ENCODE assay signal across 13 cellular contexts in the genomic region with DNA sequence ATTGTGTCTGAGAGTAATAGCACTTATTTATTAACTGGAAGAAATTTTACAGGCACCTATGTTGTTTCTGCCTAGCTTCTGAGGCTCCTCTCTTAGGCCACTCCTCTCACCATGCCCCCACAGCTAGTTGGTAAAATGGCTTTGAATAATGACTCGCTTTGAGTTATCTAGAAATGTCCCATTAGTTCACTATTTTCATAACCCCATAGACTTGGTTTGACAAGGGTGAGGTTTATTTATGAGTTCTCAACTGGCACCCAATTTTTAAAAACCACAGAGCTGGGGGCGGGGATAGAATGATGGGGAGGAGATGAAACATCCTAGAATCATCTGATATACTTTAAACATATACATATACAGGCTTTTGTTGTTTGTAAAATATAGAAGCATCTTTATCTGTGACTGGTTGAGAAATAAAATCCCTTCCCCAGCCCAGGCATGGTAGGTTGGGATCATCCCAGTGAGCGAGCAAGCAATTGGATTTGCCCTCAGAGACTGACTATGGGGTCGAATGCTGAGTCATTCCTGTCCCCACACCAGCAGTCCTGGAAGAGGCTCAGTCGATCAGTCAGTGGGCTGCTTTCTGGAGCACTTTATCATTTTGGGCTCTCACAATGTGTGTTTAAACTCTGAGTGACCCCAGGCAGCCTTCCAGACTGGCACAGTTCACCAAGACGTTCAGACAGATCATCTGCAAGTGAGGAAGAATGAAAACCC.
DNase-seq lines count a peak whose midpoint lies in the region; ATAC-seq and TF ChIP-seq lines count a peak whose summit lies in the region.
"Had no signal": no experiment of that assay in that cellular context is flagged by ENCODE, and none has a peak within 500 bp of the region (broad histone marks: within the 10 kb centered on the region; RNA-seq: fewer than 3 reads in every experiment).

No MANE protein-coding gene starts in this region.

- peak; percentile 81 for ATAC-seq in activated CD4-positive, alpha-beta T cell treated with anti-CD3 and anti-CD28 coated beads for 36 hours
- ATAC-seq in left lung = no peak
- ATAC-seq: T-cell had no signal

- peak overlapping the region; percentile 17 for H3K27ac Mint-ChIP-seq in activated CD4-positive, alpha-beta T cell treated with anti-CD3 and anti-CD28 coated beads for 36 hours
- H3K27ac Mint-ChIP-seq: neural progenitor cell; stimulated activated naive B cell treated with anti-CD40 and anti-IgM and Interleukin-4, amounts not matched to agents 10 μg/mL and 1 μg/mL and 100 μg/mL, for 72 hours; T-cell had no signal

- peak; percentile 58 for DNase-seq in activated CD4-positive, alpha-beta T cell treated with anti-CD3 and anti-CD28 coated beads for 36 hours
- no peak for DNase-seq in activated CD4-positive, alpha-beta T cell treated with anti-CD3 and anti-CD28 coated beads for 1 hour
- DNase-seq in RPMI7951 (ENCODE audit: low read depth) (peak; percentile 90), glomerular visceral epithelial cell (ENCODE audit: extremely low spot score) (peak; percentile 48), dedifferentiated amniotic fluid mesenchymal stem cell (ENCODE audit: extremely low spot score) (no peak), left lung (no peak), AML-193 (lab: John Stamatoyannopoulos, UW) (no peak)
- DNase-seq in stimulated activated CD4-positive, alpha-beta T cell treated with anti-CD3 and anti-CD28 coated beads, Interleukin-4, amount 100 ng/mL, for 48 hours (ENCODE audit: low read depth in 2 of 2) = peak; percentile 28 to 47
- DNase-seq: ACHN; NCI-H2171 treated with DMSO at 0.1 percent for 48 hours; stimulated activated naive B cell treated with anti-CD40 and anti-IgM and Interleukin-4, amounts not matched to agents 10 μg/mL and 1 μg/mL and 100 μg/mL, for 72 hours; T-cell had no signal

- CTCF ChIA-PET in activated CD4-positive, alpha-beta T cell treated with anti-CD3 and anti-CD28 coated beads for 36 hours (lab: Charles Lee) = interaction anchor here (1.7 kb wide), 1 partner anchor 9 kb away, joined by 5 read pairs; no protein-coding TSS in a partner anchor

- H3K4me3 ChIP-seq in left lung = no peak overlapping the region
- H3K4me3 ChIP-seq: neural progenitor cell had no signal

- no peaks in the 10 kb centered on the region for H3K9me3 Mint-ChIP-seq in activated CD4-positive, alpha-beta T cell treated with anti-CD3 and anti-CD28 coated beads for 36 hours (ENCODE audit: low read depth)
- H3K9me3 Mint-ChIP-seq: neural progenitor cell; stimulated activated naive B cell treated with anti-CD40 and anti-IgM and Interleukin-4, amounts not matched to agents 10 μg/mL and 1 μg/mL and 100 μg/mL, for 72 hours; T-cell had no signal

- POLR2A ChIA-PET in activated CD4-positive, alpha-beta T cell treated with anti-CD3 and anti-CD28 coated beads for 36 hours (lab: Charles Lee) = no interaction called here

- intact Hi-C loops in activated CD4-positive, alpha-beta T cell treated with anti-CD3 and anti-CD28 coated beads for 36 hours (cut with DNase I, micrococcal nuclease) = loop anchor here (1.0 to 5.0 kb wide), 3 partner anchors 29 to 77 kb away; no protein-coding TSS in a partner anchor
- intact Hi-C loops in left lung (cut with DNase I) = no loop called here

- no peaks in the 10 kb centered on the region for H3K27me3 ChIP-seq in left lung
- H3K27me3 ChIP-seq: neural progenitor cell had no signal

- H3K27me3 Mint-ChIP-seq in activated CD4-positive, alpha-beta T cell treated with anti-CD3 and anti-CD28 coated beads for 36 hours = no peaks in the 10 kb centered on the region

- no peak overlapping the region for H3K27ac ChIP-seq in left lung
- H3K27ac ChIP-seq: neural progenitor cell had no signal

- no peaks in the 10 kb centered on the region for H3K36me3 ChIP-seq in left lung
- H3K36me3 ChIP-seq: neural progenitor cell had no signal

- no peak overlapping the region for H3K4me3 Mint-ChIP-seq in activated CD4-positive, alpha-beta T cell treated with anti-CD3 and anti-CD28 coated beads for 36 hours
- H3K4me3 Mint-ChIP-seq: neural progenitor cell; stimulated activated naive B cell treated with anti-CD40 and anti-IgM and Interleukin-4, amounts not matched to agents 10 μg/mL and 1 μg/mL and 100 μg/mL, for 72 hours; T-cell had no signal

- peaks cover 21% of the 10 kb centered on the region for H3K4me1 Mint-ChIP-seq in activated CD4-positive, alpha-beta T cell treated with anti-CD3 and anti-CD28 coated beads for 36 hours
- H3K4me1 Mint-ChIP-seq: stimulated activated naive B cell treated with anti-CD40 and anti-IgM and Interleukin-4, amounts not matched to agents 10 μg/mL and 1 μg/mL and 100 μg/mL, for 72 hours had no signal

- no peak for TF ChIP-seq CTCF in left lung (IDR thresholded peaks at IDR 0.05)

- no peaks in the 10 kb centered on the region for H3K36me3 Mint-ChIP-seq in activated CD4-positive, alpha-beta T cell treated with anti-CD3 and anti-CD28 coated beads for 36 hours (ENCODE audit: low read depth)
- H3K36me3 Mint-ChIP-seq: neural progenitor cell, T-cell had no signal

- peaks cover 0 to 30% of the 10 kb centered on the region in 2 donors for H3K4me1 ChIP-seq in left lung

- H3K9me3 ChIP-seq in left lung = no peaks in the 10 kb centered on the region

Comparison
In these comparisons a context has a peak if more than half of its experiments do, and no peak if none do; other contexts are left out.
1. DNase-seq: peak in activated CD4-positive, alpha-beta T cell treated with anti-CD3 and anti-CD28 coated beads for 36 hours (single experiment), RPMI7951 (single experiment), glomerular visceral epithelial cell (single experiment) and stimulated activated CD4-positive, alpha-beta T cell treated with anti-CD3 and anti-CD28 coated beads, Interleukin-4, amount 100 ng/mL, for 48 hours (2 of 2); none in activated CD4-positive, alpha-beta T cell treated with anti-CD3 and anti-CD28 coated beads for 1 hour (single experiment), dedifferentiated amniotic fluid mesenchymal stem cell (single experiment), left lung (0 of 2) and AML-193 (0 of 2).
2. intact Hi-C loops: an anchor here in activated CD4-positive, alpha-beta T cell treated with anti-CD3 and anti-CD28 coated beads for 36 hours (1.0 to 5.0 kb wide); none called in left lung.